ENCODE assay signal across 4 cellular contexts in the genomic region with DNA sequence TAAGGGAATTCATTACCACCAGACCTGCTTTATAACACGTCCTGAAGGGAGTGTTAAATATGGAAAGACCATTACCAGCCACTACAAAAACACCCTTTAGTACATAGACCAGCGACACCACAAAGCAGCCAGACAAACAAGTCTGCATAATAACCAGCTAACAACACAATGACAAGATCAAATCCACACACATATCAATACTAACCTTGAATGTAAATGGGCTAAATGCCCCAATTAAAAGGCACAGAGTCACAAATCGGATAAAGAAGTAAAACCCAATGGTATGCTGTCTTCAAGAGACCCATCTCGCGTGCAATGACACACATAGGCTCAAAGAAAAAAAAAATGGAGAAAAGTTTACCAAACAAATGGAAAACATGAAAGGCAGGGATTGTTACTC. TPM values are rescaled to one million over a fixed set of nuclear protein-coding genes. Genes with fewer than 3 reads are reported as not detected.
"Had no signal": no experiment of that assay in that cellular context is flagged by ENCODE, and none has a peak within 500 bp of the region (broad histone marks: within the 10 kb centered on the region; RNA-seq: fewer than 3 reads in every experiment).

No MANE protein-coding gene starts in this region.

- DNase-seq: GDM1, GF-D8 had no signal

- ATAC-seq: GM12878 had no signal

- H3K4me3 ChIP-seq: GM12878 had no signal

RNA-seq across cellular contexts. Expression of a gene that starts 36.9 kb away (rescaled TPM):
- total RNA-seq: G401, GM12878 had no signal
- polyA plus RNA-seq: GM12878 had no signal
